ENCODE assay signal across 1 cellular context in genomic region chr7:29673620-29674019, GRCh38.
TF ChIP-seq lines count a peak whose summit lies in the region.

No MANE protein-coding gene starts in this region.

TF ChIP-seq in K562, 482 proteins besides CTCF, POLR2A, EP300 and RAD21 (continued from another document):
- TF ChIP-seq ZNF316 (IDR thresholded peaks at IDR 0.05) (peak; percentile 94), ESRRA (IDR thresholded peaks at IDR 0.05; ENCODE audit: borderline replicate concordance, low read depth) (0 out of 2 replicates have a peak, but pooled peaks have one; percentile 19), NFE2L1 (tag; IDR thresholded peaks at IDR 0.05; ENCODE audit: borderline replicate concordance, low read depth) (peak; percentile 67), SOX6 (IDR thresholded peaks at IDR 0.05) (peak; percentile 53; the same call in 1 of the 2 replicates), NFE2 (IDR thresholded peaks at IDR 0.05; ENCODE audit: low read depth) (peak; percentile 87), SMARCA4 (IDR thresholded peaks at IDR 0.05) (peak; percentile 65), MAFK (IDR thresholded peaks at IDR 0.05; ENCODE audit: low read length) (peak; percentile 23; the same call in 1 of the 2 replicates), MEIS2 (IDR thresholded peaks at IDR 0.05; ENCODE audit: partially characterized antibody) (peak; percentile 98), ZNF384 (IDR thresholded peaks at IDR 0.05; ENCODE audit: low read depth, low read length) (peak; percentile 46; the same call in 1 of the 2 replicates), KDM1A (IDR thresholded peaks at IDR 0.05) (peak; percentile 41 to 51; a peak in 1 of 4 replicates), RCOR1 (IDR thresholded peaks at IDR 0.05; ENCODE audit: borderline replicate concordance in 1 of 2, low read depth in 2 of 2, low read length in 2 of 2) (peak in 1 of 2 experiments; percentile 27; a peak in 1 of 4 replicates), PKNOX1 (IDR thresholded peaks at IDR 0.05) (peak; percentile 95)
